22 cellular contexts compared by ENCODE assay signal in genomic region chr2:54564439-54564838, GRCh38.
A peak's percentile ranks its signal among the peaks of the same experiment; 100 is the strongest.
DNase-seq lines count a peak whose midpoint lies in the region; ATAC-seq, FAIRE-seq and TF ChIP-seq lines count a peak whose summit lies in the region.
"Had no signal": no experiment of that assay in that cellular context is flagged by ENCODE, and none has a peak within 500 bp of the region (broad histone marks: within the 10 kb centered on the region; RNA-seq: fewer than 3 reads in every experiment).

No MANE protein-coding gene starts in this region.

- intact Hi-C loops in CD4-positive, alpha-beta memory T cell (cut with micrococcal nuclease): loop anchor here (10.0 kb wide), 1 partner anchor 670 kb away; the partner anchor contains the start of genes CLHC1 and RPS27A
- intact Hi-C loops in right lobe of liver (cut with DNase I): no loop called here
- intact Hi-C loops in uterus (cut with DNase I; ENCODE audit: low total_unique reads): no loop called here
- intact Hi-C loops in pancreas (cut with DNase I): no loop called here

- H3K4me3 ChIP-seq in CD4-positive, alpha-beta memory T cell (ENCODE audit: low read length in 2 of 2): no peak overlapping the region
- H3K4me3 ChIP-seq in right lobe of liver (no peak overlapping the region), uterus (no peak overlapping the region), pancreas (no peak overlapping the region)
- H3K4me3 ChIP-seq: psoas muscle, smooth muscle cell, thoracic aorta had no signal

- H3K36me3 Mint-ChIP-seq in T-helper 1 cell treated with Interleukin-12 subunit alpha and Interleukin-12 subunit beta and Interleukin-4 antibody, amounts not matched to agents 30 μg/mL and 1 μg/mL, for 36 hours (ENCODE audit: low read depth): peaks cover 46% of the 10 kb centered on the region
- H3K36me3 Mint-ChIP-seq in CD4-positive, alpha-beta memory T cell: peaks cover 8 to 33% of the 10 kb centered on the region in 2 donors
- peaks cover 2% of the 10 kb centered on the region for H3K36me3 Mint-ChIP-seq in T-helper 17 cell (ENCODE audit: low read depth)

- no peaks in the 10 kb centered on the region for H3K36me3 ChIP-seq in CD4-positive, alpha-beta memory T cell (ENCODE audit: insufficient read depth, low read length)
- no peaks in the 10 kb centered on the region for H3K36me3 ChIP-seq in right lobe of liver
- H3K36me3 ChIP-seq in uterus: no peaks in the 10 kb centered on the region
- no peaks in the 10 kb centered on the region for H3K36me3 ChIP-seq in pancreas
- H3K36me3 ChIP-seq: thoracic aorta had no signal

- WGBS in right lobe of liver (ENCODE audit: insufficient coverage, low coverage, low lambda C conversion rate, missing lambda C conversion rate): 82% methylated on average over 1 of the region's 2 CpGs
- 73 to 75% methylated on average over 2 of the region's 2 CpGs for WGBS in pancreas, 2 donors

- POLR2A ChIA-PET in CD4-positive, alpha-beta memory T cell (lab: Charles Lee; ENCODE audit: partially characterized antibody): interaction anchor here (8.8 to 15.0 kb wide), 2 partner anchors 11 to 35 kb away, joined by 304 to 665 read pairs; no protein-coding TSS in a partner anchor

- H3K9me3 ChIP-seq in CD4-positive, alpha-beta memory T cell (ENCODE audit: control insufficient read depth in 1 of 2, low read length in 2 of 2): no peaks in the 10 kb centered on the region
- H3K9me3 ChIP-seq in T-helper 17 cell (ENCODE audit: control insufficient read depth, low read length, poor library complexity, severe bottlenecking): no peaks in the 10 kb centered on the region
- no peaks in the 10 kb centered on the region for H3K9me3 ChIP-seq in right lobe of liver
- no peaks in the 10 kb centered on the region for H3K9me3 ChIP-seq in uterus
- no peaks in the 10 kb centered on the region for H3K9me3 ChIP-seq in pancreas
- H3K9me3 ChIP-seq: psoas muscle, SK-N-SH, thoracic aorta had no signal

- TF ChIP-seq POLR2A in right lobe of liver (IDR thresholded peaks at IDR 0.05) (no peak), uterus (IDR thresholded peaks at IDR 0.05) (no peak)

- H3K27ac ChIP-seq in CD4-positive, alpha-beta memory T cell (ENCODE audit: low read depth, low read length): no peak overlapping the region
- H3K27ac ChIP-seq in right lobe of liver: peak overlapping the region in 2 of 3 donors; percentile 28 to 70
- no peak overlapping the region for H3K27ac ChIP-seq in uterus
- H3K27ac ChIP-seq in pancreas: peak overlapping the region in 1 of 4 donors; percentile 68
- H3K27ac ChIP-seq: 22Rv1, psoas muscle, thoracic aorta had no signal

- CTCF ChIA-PET in CD4-positive, alpha-beta memory T cell (lab: Charles Lee; ENCODE audit: partially characterized antibody): interaction anchor here (2.1 to 11.0 kb wide), 2 partner anchors 11 to 31 kb away, joined by 5 to 199 read pairs; no protein-coding TSS in a partner anchor

- peak overlapping the region; percentile 17 for H3K4me3 Mint-ChIP-seq in T-helper 1 cell treated with Interleukin-12 subunit alpha and Interleukin-12 subunit beta and Interleukin-4 antibody, amounts not matched to agents 30 μg/mL and 1 μg/mL, for 36 hours
- peak overlapping the region in 6 of 8 donors; percentile 4 to 54 (median 26) for H3K4me3 Mint-ChIP-seq in CD4-positive, alpha-beta memory T cell
- H3K4me3 Mint-ChIP-seq in T-helper 17 cell: peak overlapping the region; percentile 53

- FAIRE-seq in pancreas (lab: Jason Lieb, UNC): no peak

- no peaks in the 10 kb centered on the region for H3K27me3 Mint-ChIP-seq in T-helper 1 cell treated with Interleukin-12 subunit alpha and Interleukin-12 subunit beta and Interleukin-4 antibody, amounts not matched to agents 30 μg/mL and 1 μg/mL, for 36 hours (ENCODE audit: low read depth)
- H3K27me3 Mint-ChIP-seq in CD4-positive, alpha-beta memory T cell: no peaks in the 10 kb centered on the region
- no peaks in the 10 kb centered on the region for H3K27me3 Mint-ChIP-seq in T-helper 17 cell

- H3K9me3 Mint-ChIP-seq in T-helper 1 cell treated with Interleukin-12 subunit alpha and Interleukin-12 subunit beta and Interleukin-4 antibody, amounts not matched to agents 30 μg/mL and 1 μg/mL, for 36 hours: no peaks in the 10 kb centered on the region
- peaks cover 0 to 1% (median 0%) of the 10 kb centered on the region in 8 donors for H3K9me3 Mint-ChIP-seq in CD4-positive, alpha-beta memory T cell

- TF ChIP-seq CTCF in right lobe of liver (IDR thresholded peaks at IDR 0.05) (no peak), uterus (IDR thresholded peaks at IDR 0.05) (no peak), pancreas (IDR thresholded peaks at IDR 0.05) (no peak)

- ATAC-seq in T-helper 17 cell: no peak
- ATAC-seq in right lobe of liver: no peak
- no peak for ATAC-seq in pancreas
- ATAC-seq: Panc1, psoas muscle had no signal

- DNase-seq in T-helper 1 cell: no peak
- DNase-seq in CD4-positive, alpha-beta memory T cell: no peak
- no peak for DNase-seq in T-helper 17 cell
- DNase-seq in right lobe of liver: no peak
- DNase-seq in uterus: no peak
- no peak for DNase-seq in pancreas
- no peak for DNase-seq in NCI-H1105 treated with DMSO at 0.1 percent for 48 hours (lab: John Stamatoyannopoulos, UW)
- DNase-seq: activated T-cell treated with anti-CD3 and anti-CD28 coated beads, Interleukin-2, amount 50 U/mL, for 1 hour; C1 segment of cervical spinal cord; central memory CD4-positive, alpha-beta T cell; DMS53; mammary epithelial cell; NCI-H1417 treated with DMSO at 0.1 percent for 48 hours; NCI-H2171 treated with DMSO at 0.1 percent for 48 hours; psoas muscle; SK-N-SH; stimulated activated CD8-positive, alpha-beta memory T cell treated with anti-CD3 and anti-CD28 coated beads, Interleukin-4, amount 100 ng/mL, for 48 hours had no signal

- peak overlapping the region; percentile 11 for H3K27ac Mint-ChIP-seq in T-helper 1 cell treated with Interleukin-12 subunit alpha and Interleukin-12 subunit beta and Interleukin-4 antibody, amounts not matched to agents 30 μg/mL and 1 μg/mL, for 36 hours
- peak overlapping the region; percentile 16 to 77 (median 47) for H3K27ac Mint-ChIP-seq in CD4-positive, alpha-beta memory T cell
- no peak overlapping the region for H3K27ac Mint-ChIP-seq in T-helper 17 cell

- peaks cover 59% of the 10 kb centered on the region for H3K4me1 Mint-ChIP-seq in T-helper 1 cell treated with Interleukin-12 subunit alpha and Interleukin-12 subunit beta and Interleukin-4 antibody, amounts not matched to agents 30 μg/mL and 1 μg/mL, for 36 hours (ENCODE audit: low read depth)
- H3K4me1 Mint-ChIP-seq in CD4-positive, alpha-beta memory T cell: peaks cover 51 to 96% (median 68%) of the 10 kb centered on the region in 4 donors
- peaks cover 43% of the 10 kb centered on the region for H3K4me1 Mint-ChIP-seq in T-helper 17 cell

- H3K4me1 ChIP-seq in CD4-positive, alpha-beta memory T cell (ENCODE audit: insufficient read depth, low read length): peaks cover 80% of the 10 kb centered on the region
- H3K4me1 ChIP-seq in right lobe of liver: peaks cover 0 to 69% (median 36%) of the 10 kb centered on the region in 4 donors
- peaks cover 2 to 12% of the 10 kb centered on the region in 2 donors for H3K4me1 ChIP-seq in uterus
- peaks cover 26 to 61% (median 57%) of the 10 kb centered on the region in 3 donors for H3K4me1 ChIP-seq in pancreas

- H3K27me3 ChIP-seq in CD4-positive, alpha-beta memory T cell (ENCODE audit: insufficient read depth, low read length): no peaks in the 10 kb centered on the region
- H3K27me3 ChIP-seq in right lobe of liver: no peaks in the 10 kb centered on the region
- H3K27me3 ChIP-seq in uterus: no peaks in the 10 kb centered on the region
- H3K27me3 ChIP-seq in pancreas: no peaks in the 10 kb centered on the region

Comparison
In these comparisons a context has a peak if more than half of its experiments do, and no peak if none do; other contexts are left out.
1. H3K27ac ChIP-seq: peak in right lobe of liver (2 of 3); none in CD4-positive, alpha-beta memory T cell (single experiment) and uterus (0 of 2).
2. Peak in every context shown above with its lines, with median percentiles within 50 percentile points of each other: H3K4me3 Mint-ChIP-seq.